In genomic region chr16:2907089-2907735, GRCh38 we compare ENCODE assay signal across 8 cellular contexts. TPM values are rescaled to one million over a fixed set of nuclear protein-coding genes. Genes with fewer than 3 reads are reported as not detected.
DNase-seq lines count a peak whose midpoint lies in the region; ATAC-seq, FAIRE-seq and TF ChIP-seq lines count a peak whose summit lies in the region.
"Not testable (repeated sequence)": the region's sequence is repeated elsewhere in the genome, so short reads cannot be mapped to it uniquely, and the experiment has no call there.

No MANE protein-coding gene starts in this region.

- peaks cover 22 to 27% (median 23%) of the 10 kb centered on the region in 3 donors for H3K4me1 Mint-ChIP-seq in IgD-negative memory B cell
- H3K4me1 Mint-ChIP-seq in activated CD4-positive, alpha-beta T cell treated with anti-CD3 and anti-CD28 coated beads, Interleukin-2, amount 10 ng/mL, durations not matched to agents 7 days and 5 days: peaks cover 28% of the 10 kb centered on the region
- H3K4me1 Mint-ChIP-seq in naive thymus-derived CD4-positive, alpha-beta T cell: peaks cover 12 to 40% (median 36%) of the 10 kb centered on the region in 7 donors
- H3K4me1 Mint-ChIP-seq in stimulated activated memory B cell treated with anti-CD40 and anti-IgM and Interleukin-4, amounts not matched to agents 10 μg/mL and 1 μg/mL and 100 μg/mL, for 72 hours: peaks cover 41% of the 10 kb centered on the region

- not testable (repeated sequence) for H3K79me2 ChIP-seq in OCI-LY1 (ENCODE audit: insufficient read depth, low read length); GM12878 (ENCODE audit: control insufficient read depth, insufficient read depth, low read length)

- SMC1A ChIA-PET in GM12878 (lab: Charles Lee; ENCODE audit: uncharacterized antibody, unreplicated experiment): interaction anchor here (0.6 to 1.9 kb wide), 11 partner anchors 10 to 68 kb away, joined by 3 to 11 read pairs (median 4); partner anchors contain the start of gene FLYWCH2

- H3K27me3 Mint-ChIP-seq in IgD-negative memory B cell; activated CD4-positive, alpha-beta T cell treated with anti-CD3 and anti-CD28 coated beads, Interleukin-2, amount 10 ng/mL, durations not matched to agents 7 days and 5 days; stimulated activated memory B cell treated with anti-CD40 and anti-IgM and Interleukin-4, amounts not matched to agents 10 μg/mL and 1 μg/mL and 100 μg/mL, for 72 hours: not testable (repeated sequence)
- peaks cover 0 to 10% (median 0%) of the 10 kb centered on the region in 5 donors for H3K27me3 Mint-ChIP-seq in naive thymus-derived CD4-positive, alpha-beta T cell

- DNase-seq in CMK (ENCODE audit: low read depth): peak; percentile 20
- peak; percentile 50 for DNase-seq in activated CD4-positive, alpha-beta T cell treated with anti-CD3 and anti-CD28 coated beads, Interleukin-2, amount 10 ng/mL, durations not matched to agents 7 days and 5 days
- not testable (repeated sequence) for DNase-seq in GM12878 (ENCODE audit: low read depth, low spot score)
- DNase-seq in globus pallidus (ENCODE audit: low spot score): peak; percentile 35
- peak in 8 of 9 donors; percentile 18 to 64 (median 29) for DNase-seq in naive thymus-derived CD4-positive, alpha-beta T cell

- ATAC-seq in GM12878; naive thymus-derived CD4-positive, alpha-beta T cell; stimulated activated memory B cell treated with anti-CD40 and anti-IgM and Interleukin-4, amounts not matched to agents 10 μg/mL and 1 μg/mL and 100 μg/mL, for 72 hours: not testable (repeated sequence)

- not testable (repeated sequence) for BruUV-seq in GM12878 (replicated peaks; lab: Mats Ljungman, UMichigan)

- H3K4me3 ChIP-seq in OCI-LY1 (ENCODE audit: low read depth, low read length, poor library complexity, severe bottlenecking); GM12878; naive thymus-derived CD4-positive, alpha-beta T cell (ENCODE audit: low read length): not testable (repeated sequence)

- H3K9me3 Mint-ChIP-seq in IgD-negative memory B cell; activated CD4-positive, alpha-beta T cell treated with anti-CD3 and anti-CD28 coated beads, Interleukin-2, amount 10 ng/mL, durations not matched to agents 7 days and 5 days; naive thymus-derived CD4-positive, alpha-beta T cell; stimulated activated memory B cell treated with anti-CD40 and anti-IgM and Interleukin-4, amounts not matched to agents 10 μg/mL and 1 μg/mL and 100 μg/mL, for 72 hours: not testable (repeated sequence)

- FAIRE-seq in GM12878 (lab: Jason Lieb, UNC): not testable (repeated sequence)

- CTCF ChIA-PET in activated CD4-positive, alpha-beta T cell treated with anti-CD3 and anti-CD28 coated beads, Interleukin-2, amount 10 ng/mL, durations not matched to agents 7 days and 5 days (lab: Charles Lee): interaction anchor here (0.6 to 1.3 kb wide), 9 partner anchors 8 to 920 kb away, joined by 3 to 8 read pairs (median 4); partner anchors contain the start of gene FLYWCH2
- CTCF ChIA-PET in GM12878 (lab: Yijun Ruan, JAX): interaction anchor here (0.6 to 4.3 kb wide), 19 partner anchors 10 to 964 kb away, joined by 3 to 30 read pairs (median 6); partner anchors contain the start of genes FLYWCH2 and PKMYT1
- CTCF ChIA-PET in naive thymus-derived CD4-positive, alpha-beta T cell (lab: Charles Lee): interaction anchor here (0.7 to 2.4 kb wide), 2 partner anchors 24 to 134 kb away, joined by 3 to 8 read pairs; partner anchors contain the start of gene FLYWCH2

- H3K27ac ChIP-seq in OCI-LY1 (ENCODE audit: low read depth, low read length, poor library complexity, severe bottlenecking); GM12878 (ENCODE audit: control insufficient read depth, insufficient read depth); naive thymus-derived CD4-positive, alpha-beta T cell (ENCODE audit: low read depth, low read length): not testable (repeated sequence)

- intact Hi-C loops in GM12878 (cut with micrococcal nuclease; ENCODE audit: unreplicated experiment): loop anchor here (2.0 to 5.0 kb wide), 2 partner anchors 32 to 75 kb away; partner anchors contain the start of gene PKMYT1
- intact Hi-C loops in naive thymus-derived CD4-positive, alpha-beta T cell (cut with micrococcal nuclease): loop anchor here (1.0 to 10.0 kb wide), 2 partner anchors 32 to 372 kb away; partner anchors contain the start of genes CEMP1 (in 1 of the 2) and PDPK1 (in 1 of the 2)

- peak overlapping the region; percentile 71 to 94 (median 86) for H3K27ac Mint-ChIP-seq in IgD-negative memory B cell
- not testable (repeated sequence) for H3K27ac Mint-ChIP-seq in activated CD4-positive, alpha-beta T cell treated with anti-CD3 and anti-CD28 coated beads, Interleukin-2, amount 10 ng/mL, durations not matched to agents 7 days and 5 days; stimulated activated memory B cell treated with anti-CD40 and anti-IgM and Interleukin-4, amounts not matched to agents 10 μg/mL and 1 μg/mL and 100 μg/mL, for 72 hours
- H3K27ac Mint-ChIP-seq in naive thymus-derived CD4-positive, alpha-beta T cell: peak overlapping the region in 1 of 9 donors; percentile 43

- H3K4me3 Mint-ChIP-seq in IgD-negative memory B cell: peak overlapping the region in 2 of 4 donors; percentile 5 to 82
- not testable (repeated sequence) for H3K4me3 Mint-ChIP-seq in activated CD4-positive, alpha-beta T cell treated with anti-CD3 and anti-CD28 coated beads, Interleukin-2, amount 10 ng/mL, durations not matched to agents 7 days and 5 days
- H3K4me3 Mint-ChIP-seq in naive thymus-derived CD4-positive, alpha-beta T cell: peak overlapping the region in 3 of 10 donors; percentile 31 to 48 (median 33)
- H3K4me3 Mint-ChIP-seq in stimulated activated memory B cell treated with anti-CD40 and anti-IgM and Interleukin-4, amounts not matched to agents 10 μg/mL and 1 μg/mL and 100 μg/mL, for 72 hours: peak overlapping the region; percentile 26

- not testable (repeated sequence) for H3K27me3 ChIP-seq in OCI-LY1 (ENCODE audit: insufficient read depth, low read length); GM12878 (replicated peaks in 1 of 2; ENCODE audit: control insufficient read depth in 2 of 2, insufficient read depth in 2 of 2, low read length in 1 of 2); naive thymus-derived CD4-positive, alpha-beta T cell (ENCODE audit: control insufficient read depth in 2 of 2, insufficient read depth in 2 of 2, low read length in 2 of 2)

- POLR2A ChIA-PET in activated CD4-positive, alpha-beta T cell treated with anti-CD3 and anti-CD28 coated beads, Interleukin-2, amount 10 ng/mL, durations not matched to agents 7 days and 5 days (lab: Charles Lee): not testable (repeated sequence)
- POLR2A ChIA-PET in GM12878 (lab: Charles Lee): interaction anchor here (0.6 to 2.6 kb wide), 3 partner anchors 24 to 221 kb away, joined by 3 to 12 read pairs (median 3); partner anchors contain the start of gene FLYWCH2
- POLR2A ChIA-PET in naive thymus-derived CD4-positive, alpha-beta T cell (lab: Charles Lee): interaction anchor here (0.7 to 1.2 kb wide), 3 partner anchors 12 to 25 kb away, joined by 3 to 6 read pairs (median 3); partner anchors contain the start of gene FLYWCH2

- H3K9me3 ChIP-seq in OCI-LY1 (ENCODE audit: low read length); GM12878 (replicated peaks; ENCODE audit: control insufficient read depth, insufficient read depth, low read length); naive thymus-derived CD4-positive, alpha-beta T cell (ENCODE audit: control insufficient read depth in 2 of 3, low read length in 3 of 3): not testable (repeated sequence)

- TF ChIP-seq CTCF in OCI-LY1 (IDR thresholded peaks at IDR 0.05; ENCODE audit: low read length) (peak; percentile 41), GM12878 (IDR thresholded peaks at IDR 0.05 in 2 of 3, conservative IDR thresholded peaks at IDR 0.05 in 1 of 3; ENCODE audit: control insufficient read depth in 2 of 3, extremely low read depth in 1 of 3, insufficient read depth in 1 of 3, low read depth in 3 of 3, low read length in 3 of 3) (peak; percentile 52 to 68 (median 54); a peak in 5 of 6 replicates)

- in situ Hi-C loops in GM12878 (cut with MboI): not testable (repeated sequence)

- H3K9ac ChIP-seq in OCI-LY1 (ENCODE audit: low read length); GM12878 (ENCODE audit: control insufficient read depth, insufficient read depth, low read length): not testable (repeated sequence)

- H3K36me3 Mint-ChIP-seq in IgD-negative memory B cell; activated CD4-positive, alpha-beta T cell treated with anti-CD3 and anti-CD28 coated beads, Interleukin-2, amount 10 ng/mL, durations not matched to agents 7 days and 5 days (ENCODE audit: low read depth); naive thymus-derived CD4-positive, alpha-beta T cell; stimulated activated memory B cell treated with anti-CD40 and anti-IgM and Interleukin-4, amounts not matched to agents 10 μg/mL and 1 μg/mL and 100 μg/mL, for 72 hours: not testable (repeated sequence)

- 0 out of 2 replicates have a peak overlapping the region, but pooled peaks have one; percentile 17 for H3K4me2 ChIP-seq in OCI-LY1 (ENCODE audit: low read length)
- H3K4me2 ChIP-seq in GM12878 (ENCODE audit: control insufficient read depth, insufficient read depth): not testable (repeated sequence)

- 14% methylated on average over 15 of the region's 16 CpGs for WGBS in GM12878 (ENCODE audit: insufficient coverage, insufficient replicate concordance, low lambda C conversion rate, missing lambda C conversion rate)

- TF ChIP-seq RAD21 in GM12878 (IDR thresholded peaks at IDR 0.05; ENCODE audit: insufficient read depth, low read depth, low read length): peak; percentile 45

- RAD21 ChIA-PET in GM12878 (lab: Charles Lee; ENCODE audit: unreplicated experiment): interaction anchor here (0.7 to 1.5 kb wide), 5 partner anchors 9 to 35 kb away, joined by 3 to 6 read pairs (median 4); partner anchors contain the start of gene FLYWCH2

- not testable (repeated sequence) for H3K36me3 ChIP-seq in OCI-LY1 (ENCODE audit: insufficient read depth, low read length); GM12878 (ENCODE audit: control insufficient read depth in 2 of 2, insufficient read depth in 2 of 2, low read length in 1 of 2); naive thymus-derived CD4-positive, alpha-beta T cell (ENCODE audit: control insufficient read depth in 2 of 3, insufficient read depth in 3 of 3, low read length in 3 of 3)

- not testable (repeated sequence) for H3K9me2 ChIP-seq in OCI-LY1 (ENCODE audit: low read depth, low read length)

- H3K4me1 ChIP-seq in OCI-LY1 (ENCODE audit: insufficient read depth, low read length, severe bottlenecking): peaks cover 14% of the 10 kb centered on the region
- not testable (repeated sequence) for H3K4me1 ChIP-seq in GM12878 (ENCODE audit: control insufficient read depth, insufficient read depth, low read length)
- peaks cover 7 to 19% of the 10 kb centered on the region in 2 donors for H3K4me1 ChIP-seq in naive thymus-derived CD4-positive, alpha-beta T cell (ENCODE audit: control insufficient read depth in 2 of 2, insufficient read depth in 2 of 2, low read length in 2 of 2)

- not testable (repeated sequence) for H4K20me1 ChIP-seq in OCI-LY1 (ENCODE audit: insufficient read depth, low read length); GM12878 (ENCODE audit: control insufficient read depth, insufficient read depth)

- H3F3A ChIP-seq in OCI-LY1 (ENCODE audit: insufficient read depth, low read length): not testable (repeated sequence)

- not testable (repeated sequence) for H2AFZ ChIP-seq in OCI-LY1 (ENCODE audit: low read length); GM12878 (ENCODE audit: control insufficient read depth, low read depth, low read length)

- TF ChIP-seq EP300 in GM12878 (IDR thresholded peaks at IDR 0.05; ENCODE audit: borderline replicate concordance in 1 of 2, control insufficient read depth in 1 of 2, low read depth in 2 of 2, low read length in 2 of 2): not testable (repeated sequence)

- not testable (repeated sequence) for TF ChIP-seq POLR2A in GM12878 (IDR thresholded peaks at IDR 0.05; ENCODE audit: low read depth, low read length)

RNA-seq across cellular contexts. Expression of gene FLYWCH1, which starts 4.5 kb away (rescaled TPM):
- polyA plus RNA-seq in IgD-negative memory B cell (14.8 TPM), GM12878 (2011; rRNA removed) (7.7 and 10.6 TPM in 2 replicates), GM12878 (2014; fragmentation: Illumina TruSeq; extraction: Trizol) (1.8 and 10.1 TPM in 2 replicates), GM12878 (2014; fragmentation: Nextera tagmentation; extraction: Ambion mirVana) (under 1 TPM; 0.47 to 0.60 TPM), GM12878 (2014; rRNA removed) (29.1 and 37.9 TPM in 2 replicates), GM12878 (2016; fragmentation: Nextera tagmentation; extraction: Ambion mirVana) (10 to 100 TPM; 11.8 to 16.7 TPM)
- 10 to 100 TPM; 46.8 to 52.7 TPM for total RNA-seq in activated CD4-positive, alpha-beta T cell treated with anti-CD3 and anti-CD28 coated beads, Interleukin-2, amount 10 ng/mL, durations not matched to agents 7 days and 5 days
- 40.3 and 43.6 TPM in 2 replicates for total RNA-seq in GM12878 (2013; cell fraction: nucleolus; rRNA removed)
- total RNA-seq in GM12878 (2014; rRNA removed) (15.0 and 19.7 TPM in 2 replicates), GM12878 (2014; rRNA removed; fragmentation: Illumina TruSeq; extraction: Trizol) (6.6 and 7.9 TPM in 2 replicates), GM12878 (2021) (27.8 and 33.8 TPM in 2 replicates)
- 10.7 TPM for polyA plus RNA-seq in GM12878 (2011; ENCODE audit: low read depth)
- polyA plus RNA-seq in GM12878 (2011; cell fraction: cytosol; rRNA removed): 21.5 and 28.4 TPM in 2 replicates
- polyA plus RNA-seq in GM12878 (2011; cell fraction: nucleus; rRNA removed): 55.9 and 70.0 TPM in 2 replicates
- polyA plus RNA-seq in GM12878 (2012): 20.9 and 21.5 TPM in 2 replicates
- 6.7 and 11.4 TPM in 2 replicates for polyA minus RNA-seq in GM12878 (2011; rRNA and poly(A)+ RNA removed)
- 6.5 and 9.9 TPM in 2 replicates for polyA minus RNA-seq in GM12878 (2011; cell fraction: cytosol; rRNA and poly(A)+ RNA removed)
- polyA minus RNA-seq in GM12878 (2011; cell fraction: nucleus; rRNA and poly(A)+ RNA removed): 7.4 and 18.7 TPM in 2 replicates
- 100 to 1,000 TPM in 2 of 5 experiments, 10 to 100 TPM in 3; 48.6 to 149 (median 87.0) TPM for total RNA-seq in naive thymus-derived CD4-positive, alpha-beta T cell
- polyA plus RNA-seq in naive thymus-derived CD4-positive, alpha-beta T cell: 10 to 100 TPM; 12.4 to 30.0 TPM

RNA-seq across cellular contexts. Expression of gene FLYWCH2, which starts 24.2 kb away (rescaled TPM):
- polyA plus RNA-seq in IgD-negative memory B cell: 20.8 TPM
- 10 to 100 TPM; 16.8 to 21.0 TPM for total RNA-seq in activated CD4-positive, alpha-beta T cell treated with anti-CD3 and anti-CD28 coated beads, Interleukin-2, amount 10 ng/mL, durations not matched to agents 7 days and 5 days
- 10.5 and 11.0 TPM in 2 replicates for total RNA-seq in GM12878 (2013; cell fraction: nucleolus; rRNA removed)
- 39.9 and 43.1 TPM in 2 replicates for total RNA-seq in GM12878 (2014; rRNA removed)
- total RNA-seq in GM12878 (2014; rRNA removed; fragmentation: Illumina TruSeq; extraction: Trizol): 9.1 and 11.7 TPM in 2 replicates
- 23.8 and 25.3 TPM in 2 replicates for total RNA-seq in GM12878 (2021)
- polyA plus RNA-seq in GM12878 (2011; ENCODE audit: low read depth): 4.3 TPM
- 3.0 and 6.2 TPM in 2 replicates for polyA plus RNA-seq in GM12878 (2011; rRNA removed)
- 11.6 and 18.8 TPM in 2 replicates for polyA plus RNA-seq in GM12878 (2011; cell fraction: cytosol; rRNA removed)
- polyA plus RNA-seq in GM12878 (2011; cell fraction: nucleus; rRNA removed): 11.1 and 12.1 TPM in 2 replicates
- 14.4 and 14.6 TPM in 2 replicates for polyA plus RNA-seq in GM12878 (2012)
- 3.5 and 4.3 TPM in 2 replicates for polyA plus RNA-seq in GM12878 (2014; fragmentation: Illumina TruSeq; extraction: Trizol)
- 1 to 10 TPM in 1 of 2 experiments, under 1 TPM in 1; 0.27 to 1.8 TPM for polyA plus RNA-seq in GM12878 (2014; fragmentation: Nextera tagmentation; extraction: Ambion mirVana)
- 29.2 and 51.0 TPM in 2 replicates for polyA plus RNA-seq in GM12878 (2014; rRNA removed)
- polyA plus RNA-seq in GM12878 (2016; fragmentation: Nextera tagmentation; extraction: Ambion mirVana): 10 to 100 TPM; 29.5 to 30.2 TPM
- polyA minus RNA-seq in GM12878 (2011; rRNA and poly(A)+ RNA removed): 1.2 and 4.6 TPM in 2 replicates
- 5.0 and 9.8 TPM in 2 replicates for polyA minus RNA-seq in GM12878 (2011; cell fraction: cytosol; rRNA and poly(A)+ RNA removed)
- 2.4 and 3.5 TPM in 2 replicates for polyA minus RNA-seq in GM12878 (2011; cell fraction: nucleus; rRNA and poly(A)+ RNA removed)
- total RNA-seq in naive thymus-derived CD4-positive, alpha-beta T cell: 10 to 100 TPM; 13.6 to 30.4 (median 24.0) TPM
- 10 to 100 TPM; 24.8 to 26.8 TPM for polyA plus RNA-seq in naive thymus-derived CD4-positive, alpha-beta T cell

RNA-seq across cellular contexts. Expression of gene PRSS22, which starts 49.2 kb away (rescaled TPM):
- not detected for polyA plus RNA-seq in IgD-negative memory B cell
- not detected for total RNA-seq in activated CD4-positive, alpha-beta T cell treated with anti-CD3 and anti-CD28 coated beads, Interleukin-2, amount 10 ng/mL, durations not matched to agents 7 days and 5 days
- not detected in 2 replicates for total RNA-seq in GM12878 (2013; cell fraction: nucleolus; rRNA removed)
- total RNA-seq in GM12878 (2014; rRNA removed): not detected in 2 replicates
- not detected in 2 replicates for total RNA-seq in GM12878 (2014; rRNA removed; fragmentation: Illumina TruSeq; extraction: Trizol)
- not detected in 2 replicates for total RNA-seq in GM12878 (2021)
- polyA plus RNA-seq in GM12878 (2011; ENCODE audit: low read depth): not detected
- not detected in 2 replicates for polyA plus RNA-seq in GM12878 (2011; rRNA removed)
- polyA plus RNA-seq in GM12878 (2011; cell fraction: cytosol; rRNA removed): not detected in 2 replicates
- polyA plus RNA-seq in GM12878 (2011; cell fraction: nucleus; rRNA removed): not detected in 2 replicates
- not detected in 2 replicates for polyA plus RNA-seq in GM12878 (2012)
- polyA plus RNA-seq in GM12878 (2014; fragmentation: Illumina TruSeq; extraction: Trizol): not detected in 2 replicates
- not detected for polyA plus RNA-seq in GM12878 (2014; fragmentation: Nextera tagmentation; extraction: Ambion mirVana)
- not detected in 2 replicates for polyA plus RNA-seq in GM12878 (2014; rRNA removed)
- not detected for polyA plus RNA-seq in GM12878 (2016; fragmentation: Nextera tagmentation; extraction: Ambion mirVana)
- not detected in 2 replicates for polyA minus RNA-seq in GM12878 (2011; rRNA and poly(A)+ RNA removed)
- not detected in 2 replicates for polyA minus RNA-seq in GM12878 (2011; cell fraction: cytosol; rRNA and poly(A)+ RNA removed)
- polyA minus RNA-seq in GM12878 (2011; cell fraction: nucleus; rRNA and poly(A)+ RNA removed): not detected in 2 replicates
- under 1 TPM in 2 of 5 experiments, not detected in 3; 0.59 to 0.72 TPM for total RNA-seq in naive thymus-derived CD4-positive, alpha-beta T cell
- polyA plus RNA-seq in naive thymus-derived CD4-positive, alpha-beta T cell: not detected

RNA-seq across cellular contexts. Expression of gene KREMEN2, which starts 56.9 kb away (rescaled TPM):
- polyA plus RNA-seq in IgD-negative memory B cell (1.5 TPM), GM12878 (2011; rRNA removed) (1.6 and 3.7 TPM in 2 replicates), GM12878 (2014; fragmentation: Illumina TruSeq; extraction: Trizol) (0.06 TPM in 1 of 2 replicates, not detected in the other), GM12878 (2014; fragmentation: Nextera tagmentation; extraction: Ambion mirVana) (not detected), GM12878 (2014; rRNA removed) (1.1 and 1.8 TPM in 2 replicates), GM12878 (2016; fragmentation: Nextera tagmentation; extraction: Ambion mirVana) (under 1 TPM; 0.45 to 0.59 TPM)
- total RNA-seq in activated CD4-positive, alpha-beta T cell treated with anti-CD3 and anti-CD28 coated beads, Interleukin-2, amount 10 ng/mL, durations not matched to agents 7 days and 5 days: under 1 TPM in 1 of 2 experiments, not detected in 1; 0.08 TPM
- 7.1 TPM in 2 replicates for total RNA-seq in GM12878 (2013; cell fraction: nucleolus; rRNA removed)
- total RNA-seq in GM12878 (2014; rRNA removed) (1.3 and 1.8 TPM in 2 replicates), GM12878 (2014; rRNA removed; fragmentation: Illumina TruSeq; extraction: Trizol) (0.14 and 0.18 TPM in 2 replicates), GM12878 (2021) (1.5 TPM in 2 replicates)
- polyA plus RNA-seq in GM12878 (2011; ENCODE audit: low read depth): not detected
- polyA plus RNA-seq in GM12878 (2011; cell fraction: cytosol; rRNA removed): 5.4 and 9.9 TPM in 2 replicates
- polyA plus RNA-seq in GM12878 (2011; cell fraction: nucleus; rRNA removed): 34.9 and 50.5 TPM in 2 replicates
- 0.59 and 0.68 TPM in 2 replicates for polyA plus RNA-seq in GM12878 (2012)
- polyA minus RNA-seq in GM12878 (2011; rRNA and poly(A)+ RNA removed): 0.37 and 1.3 TPM in 2 replicates
- 1.5 and 2.8 TPM in 2 replicates for polyA minus RNA-seq in GM12878 (2011; cell fraction: cytosol; rRNA and poly(A)+ RNA removed)
- polyA minus RNA-seq in GM12878 (2011; cell fraction: nucleus; rRNA and poly(A)+ RNA removed): 3.1 and 4.5 TPM in 2 replicates
- not detected for total RNA-seq in naive thymus-derived CD4-positive, alpha-beta T cell
- polyA plus RNA-seq in naive thymus-derived CD4-positive, alpha-beta T cell: not detected
